In the genomic region with DNA sequence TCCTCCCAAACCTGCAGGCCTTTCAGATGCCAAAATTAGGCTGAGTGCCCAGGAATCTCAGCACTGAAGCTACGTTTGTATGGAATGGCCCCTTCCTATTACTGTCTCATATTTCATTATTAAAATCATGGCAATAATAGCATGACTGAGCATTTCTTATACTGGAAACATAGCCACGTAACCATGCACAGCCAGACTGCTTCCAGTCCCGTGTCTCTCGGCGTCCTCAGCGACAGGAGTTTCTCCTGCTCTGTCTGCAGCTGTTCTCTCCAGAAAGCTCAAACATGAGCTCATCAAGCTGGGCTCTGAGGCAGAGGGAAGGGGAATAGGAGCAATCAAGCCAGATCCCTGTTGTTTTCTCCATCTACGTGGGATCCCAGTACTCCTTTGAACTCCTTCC, we compare ENCODE assay signal across 1 cellular context.
TF ChIP-seq lines count a peak whose summit lies in the region.

No MANE protein-coding gene starts in this region.

TF ChIP-seq in HepG2, 621 proteins besides CTCF, POLR2A, EP300 and RAD21:
- TF ChIP-seq NFE2L2 (IDR thresholded peaks at IDR 0.05; ENCODE audit: low read length) (peak; percentile 53), KAT2B (IDR thresholded peaks at IDR 0.05; ENCODE audit: borderline replicate concordance, low read depth, low read length) (no peak), ZNF567 (CRISPR knock-in tag; IDR thresholded peaks at IDR 0.05; ENCODE audit: borderline replicate concordance) (no peak), ZFX (CRISPR knock-in tag; IDR thresholded peaks at IDR 0.05; ENCODE audit: low read depth) (no peak), ZNF746 (CRISPR knock-in tag; IDR thresholded peaks at IDR 0.05) (no peak), CAMTA2 (CRISPR knock-in tag; IDR thresholded peaks at IDR 0.05; ENCODE audit: borderline replicate concordance) (no peak)
